In the genomic region with DNA sequence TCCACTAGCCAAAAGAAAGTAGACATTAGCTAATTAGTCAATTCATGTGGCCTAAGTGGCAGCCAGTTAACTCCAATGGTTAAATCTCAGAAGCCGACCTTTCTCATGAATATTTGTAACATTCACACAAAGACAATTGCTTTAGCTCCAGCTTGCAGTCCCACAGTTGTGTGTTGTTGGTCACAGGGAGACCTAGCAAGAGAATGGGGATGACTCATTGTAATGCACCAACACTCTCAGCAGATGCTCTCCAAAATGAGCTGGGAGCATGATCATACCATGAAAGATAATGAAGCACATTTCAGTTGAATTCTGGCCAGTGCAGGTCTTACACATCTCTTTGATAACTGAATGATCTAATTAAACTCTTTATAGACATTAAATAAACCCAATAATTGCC, we compare ENCODE assay signal across 20 cellular contexts.
DNase-seq lines count a peak whose midpoint lies in the region; ATAC-seq, FAIRE-seq and TF ChIP-seq lines count a peak whose summit lies in the region.
"Had no signal": no experiment of that assay in that cellular context is flagged by ENCODE, and none has a peak within 500 bp of the region (broad histone marks: within the 10 kb centered on the region; RNA-seq: fewer than 3 reads in every experiment).

No MANE protein-coding gene starts in this region.

- no peak overlapping the region for H3K27ac ChIP-seq in K562 (ENCODE audit: extremely low read depth, low read depth, low read length)
- no peak overlapping the region for H3K27ac ChIP-seq in mesenchymal stem cell (ENCODE audit: low read length, poor library complexity, severe bottlenecking)
- H3K27ac ChIP-seq: adrenal gland, epithelial cell of prostate had no signal

- ATAC-seq in K562, result peak; percentile 66
- no peak for ATAC-seq in activated CD4-positive, CD25-positive, alpha-beta regulatory T cell treated with anti-CD3 and anti-CD28 coated beads, Interleukin-2, amount 50 U/mL, for 24 hours
- ATAC-seq in activated CD8-positive, alpha-beta T cell treated with anti-CD3 and anti-CD28 coated beads, Interleukin-2, amount 10 ng/mL, durations not matched to agents 7 days and 5 days, result no peak
- ATAC-seq: activated T-cell treated with anti-CD3 and anti-CD28 coated beads, Interleukin-2, amount 50 U/mL, for 72 hours; left cardiac atrium; Right ventricle myocardium inferior had no signal

- TF ChIP-seq EP300 in K562 (IDR thresholded peaks at IDR 0.05; ENCODE audit: low read length), result no peak

- POLR2A ChIA-PET in K562 (lab: Yijun Ruan, JAX), result no interaction called here
- POLR2A ChIA-PET in activated CD8-positive, alpha-beta T cell treated with anti-CD3 and anti-CD28 coated beads, Interleukin-2, amount 10 ng/mL, durations not matched to agents 7 days and 5 days (lab: Charles Lee), result no interaction called here

- intact Hi-C loops in K562 (cut with micrococcal nuclease), result no loop called here

- no peak overlapping the region for H2BK12ac ChIP-seq in mesenchymal stem cell (ENCODE audit: low read length in 2 of 2)

- FAIRE-seq in K562 (lab: Jason Lieb, UNC), result peak; percentile 55
- FAIRE-seq: GM18507 had no signal

- no peak for TF ChIP-seq RAD21 in K562 (CRISPR knock-in tag; conservative IDR thresholded peaks at IDR 0.05 in 1 of 2, IDR thresholded peaks at IDR 0.05 in 1 of 2)

- H2BK15ac ChIP-seq in mesenchymal stem cell (ENCODE audit: low read depth, poor library complexity, severe bottlenecking), result no peak overlapping the region

- H3K9ac ChIP-seq in K562 (ENCODE audit: insufficient read depth in 1 of 2, low read depth in 2 of 2, low read length in 2 of 2), result no peak overlapping the region
- no peak overlapping the region for H3K9ac ChIP-seq in mesenchymal stem cell (ENCODE audit: low read length)

- H3K4me1 Mint-ChIP-seq in activated CD8-positive, alpha-beta T cell treated with anti-CD3 and anti-CD28 coated beads, Interleukin-2, amount 10 ng/mL, durations not matched to agents 7 days and 5 days (ENCODE audit: low read depth), result no peaks in the 10 kb centered on the region
- H3K4me1 Mint-ChIP-seq: activated CD4-positive, alpha-beta T cell treated with anti-CD3 and anti-CD28 coated beads, Interleukin-2, amount 10 ng/mL, durations not matched to agents 7 days and 5 days; CD4-positive, alpha-beta memory T cell had no signal

- no peak overlapping the region for H3K14ac ChIP-seq in mesenchymal stem cell (ENCODE audit: low read length in 2 of 2)

- H3K23ac ChIP-seq in mesenchymal stem cell (ENCODE audit: low read length in 2 of 2), result no peak overlapping the region

- H3K79me2 ChIP-seq in K562 (ENCODE audit: control insufficient read depth, insufficient read depth, low read length), result no peaks in the 10 kb centered on the region

- H4K91ac ChIP-seq in mesenchymal stem cell (ENCODE audit: low read length), result no peak overlapping the region

- H3K9me1 ChIP-seq in K562 (ENCODE audit: control insufficient read depth, insufficient read depth, low read length), result peaks cover under 1% of the 10 kb centered on the region

- no peak overlapping the region for H3K4me3 Mint-ChIP-seq in activated CD8-positive, alpha-beta T cell treated with anti-CD3 and anti-CD28 coated beads, Interleukin-2, amount 10 ng/mL, durations not matched to agents 7 days and 5 days
- H3K4me3 Mint-ChIP-seq: activated CD4-positive, alpha-beta T cell treated with anti-CD3 and anti-CD28 coated beads, Interleukin-2, amount 10 ng/mL, durations not matched to agents 7 days and 5 days; activated T-cell treated with anti-CD3 and anti-CD28 coated beads, Interleukin-2, amount 50 U/mL, for 72 hours; CD4-positive, alpha-beta memory T cell had no signal

- no peaks in the 10 kb centered on the region for H3K9me3 Mint-ChIP-seq in activated CD8-positive, alpha-beta T cell treated with anti-CD3 and anti-CD28 coated beads, Interleukin-2, amount 10 ng/mL, durations not matched to agents 7 days and 5 days (ENCODE audit: insufficient read depth)
- H3K9me3 Mint-ChIP-seq: activated CD4-positive, alpha-beta T cell treated with anti-CD3 and anti-CD28 coated beads, Interleukin-2, amount 10 ng/mL, durations not matched to agents 7 days and 5 days had no signal

- in situ Hi-C loops in K562 (cut with MboI), result no loop called here

- no peak overlapping the region for H2BK120ac ChIP-seq in mesenchymal stem cell (ENCODE audit: low read depth, low read length)

- no peak overlapping the region for H3K18ac ChIP-seq in mesenchymal stem cell (ENCODE audit: low read depth in 1 of 2, low read length in 2 of 2)

- H2AK5ac ChIP-seq in mesenchymal stem cell (ENCODE audit: low read length, severe bottlenecking), result no peak overlapping the region

- H3K4me3 ChIP-seq in K562 (no peak overlapping the region), mesenchymal stem cell (ENCODE audit: insufficient read depth in 1 of 2, low read depth in 1 of 2, low read length in 2 of 2) (no peak overlapping the region)
- H3K4me3 ChIP-seq: adrenal gland, MG63 had no signal

- no peaks in the 10 kb centered on the region for H4K20me1 ChIP-seq in K562 (replicated peaks; ENCODE audit: control insufficient read depth, insufficient read depth, low read length)

- H3K79me1 ChIP-seq in mesenchymal stem cell (replicated peaks; ENCODE audit: low read length, poor library complexity, severe bottlenecking), result no peaks in the 10 kb centered on the region

- 10% methylated on average over 1 of the region's 1 CpG for WGBS in K562 (ENCODE audit: insufficient coverage, low coverage, missing lambda C conversion rate)
- no CpG with 5 or more reads among the region's 1 CpG for WGBS in mesenchymal stem cell

- H3K36me3 ChIP-seq in K562 (ENCODE audit: control insufficient read depth, insufficient read depth, low read length), result no peaks in the 10 kb centered on the region
- no peaks in the 10 kb centered on the region for H3K36me3 ChIP-seq in mesenchymal stem cell (ENCODE audit: control insufficient read depth in 1 of 2, insufficient read depth in 2 of 2, low read depth in 1 of 2, low read length in 2 of 2)
- H3K36me3 ChIP-seq: adrenal gland, MG63 had no signal

- no TSS peak for BruUV-seq in K562 (replicated peaks; lab: Mats Ljungman, UMichigan)

- peak; percentile 25 for DNase-seq in GM04504 (ENCODE audit: low read depth)
- DNase-seq in NCI-H1694 (lab: John Stamatoyannopoulos, UW), result peak; percentile 24
- peak in 2 of 4 experiments; percentile 21 to 61 for DNase-seq in K562 (ENCODE audit: extremely low read depth in 1 of 4, low spot score in 3 of 4)
- DNase-seq in mesenchymal stem cell, result peak; percentile 61
- no peak for DNase-seq in activated CD8-positive, alpha-beta T cell treated with anti-CD3 and anti-CD28 coated beads, Interleukin-2, amount 10 ng/mL, durations not matched to agents 7 days and 5 days
- no peak for DNase-seq in Kasumi-1 (lab: John Stamatoyannopoulos, UW)
- DNase-seq: activated CD4-positive, alpha-beta T cell treated with anti-CD3 and anti-CD28 coated beads, Interleukin-2, amount 10 ng/mL, durations not matched to agents 7 days and 5 days; activated T-cell treated with anti-CD3 and anti-CD28 coated beads, Interleukin-2, amount 50 U/mL, for 72 hours; adrenal gland; CD4-positive, alpha-beta memory T cell; GDM1; left cardiac atrium; MG63; NCI-H2107; NCI-H82; posterior cingulate gyrus had no signal

- no peak for TF ChIP-seq POLR2A in K562 (conservative IDR thresholded peaks at IDR 0.05)

- no peak overlapping the region for H4K8ac ChIP-seq in mesenchymal stem cell (ENCODE audit: low read length)

- no peak overlapping the region for H2BK5ac ChIP-seq in mesenchymal stem cell (ENCODE audit: low read depth, low read length, poor library complexity, severe bottlenecking)

- H3K27ac Mint-ChIP-seq in activated CD8-positive, alpha-beta T cell treated with anti-CD3 and anti-CD28 coated beads, Interleukin-2, amount 10 ng/mL, durations not matched to agents 7 days and 5 days, result no peak overlapping the region
- H3K27ac Mint-ChIP-seq: activated CD4-positive, alpha-beta T cell treated with anti-CD3 and anti-CD28 coated beads, Interleukin-2, amount 10 ng/mL, durations not matched to agents 7 days and 5 days; activated T-cell treated with anti-CD3 and anti-CD28 coated beads, Interleukin-2, amount 50 U/mL, for 72 hours; CD4-positive, alpha-beta memory T cell had no signal

- H3K4me1 ChIP-seq in K562 (replicated peaks in 1 of 2; ENCODE audit: control insufficient read depth in 2 of 2, insufficient read depth in 2 of 2, low read length in 2 of 2) (peaks cover 0 to 27% of the 10 kb centered on the region in 2 experiments; a peak in 3 of 5 replicates), mesenchymal stem cell (ENCODE audit: control insufficient read depth, insufficient read depth, low read depth, low read length) (no peaks in the 10 kb centered on the region)
- H3K4me1 ChIP-seq: adrenal gland had no signal

- H3K27me3 ChIP-seq in K562 (ENCODE audit: control insufficient read depth in 2 of 2, insufficient read depth in 2 of 2, low read length in 2 of 2) (no peaks in the 10 kb centered on the region), mesenchymal stem cell (ENCODE audit: control insufficient read depth in 1 of 2, insufficient read depth in 1 of 2, low read length in 2 of 2) (no peaks in the 10 kb centered on the region)
- H3K27me3 ChIP-seq: adrenal gland, MG63 had no signal

- H3K4me2 ChIP-seq in K562 (ENCODE audit: insufficient read depth, low read length) (no peak overlapping the region), mesenchymal stem cell (ENCODE audit: low read length, poor library complexity, severe bottlenecking) (no peak overlapping the region)

- CTCF ChIA-PET in K562 (lab: Yijun Ruan, JAX; ENCODE audit: low intra/inter-chr PET ratio), result no interaction called here
- CTCF ChIA-PET in activated CD8-positive, alpha-beta T cell treated with anti-CD3 and anti-CD28 coated beads, Interleukin-2, amount 10 ng/mL, durations not matched to agents 7 days and 5 days (lab: Charles Lee), result no interaction called here

- H3K9me3 ChIP-seq in K562 (replicated peaks; ENCODE audit: control insufficient read depth, insufficient read depth, low read depth, low read length) (peaks cover 5% of the 10 kb centered on the region; the same call in 1 of the 2 replicates), mesenchymal stem cell (ENCODE audit: control insufficient read depth, low read length) (no peaks in the 10 kb centered on the region)
- H3K9me3 ChIP-seq: adrenal gland, MG63 had no signal

- H3K4ac ChIP-seq in mesenchymal stem cell (ENCODE audit: low read depth in 1 of 2, low read length in 2 of 2), result no peak overlapping the region

- no peaks in the 10 kb centered on the region for H3K27me3 Mint-ChIP-seq in activated CD8-positive, alpha-beta T cell treated with anti-CD3 and anti-CD28 coated beads, Interleukin-2, amount 10 ng/mL, durations not matched to agents 7 days and 5 days (ENCODE audit: low read depth)
- H3K27me3 Mint-ChIP-seq: activated CD4-positive, alpha-beta T cell treated with anti-CD3 and anti-CD28 coated beads, Interleukin-2, amount 10 ng/mL, durations not matched to agents 7 days and 5 days; CD4-positive, alpha-beta memory T cell had no signal

- H2AFZ ChIP-seq in K562 (ENCODE audit: low read depth, low read length) (no peak overlapping the region), mesenchymal stem cell (ENCODE audit: low read depth, low read length) (no peak overlapping the region)

- no peaks in the 10 kb centered on the region for H3K36me3 Mint-ChIP-seq in activated CD8-positive, alpha-beta T cell treated with anti-CD3 and anti-CD28 coated beads, Interleukin-2, amount 10 ng/mL, durations not matched to agents 7 days and 5 days (ENCODE audit: low read depth)
- H3K36me3 Mint-ChIP-seq: CD4-positive, alpha-beta memory T cell had no signal

- TF ChIP-seq CTCF in K562 (IDR thresholded peaks at IDR 0.05 in 2 of 3, conservative IDR thresholded peaks at IDR 0.05 in 1 of 3; ENCODE audit: insufficient read depth in 2 of 3, low read depth in 1 of 3, low read length in 3 of 3), result no peak

Comparison
In these comparisons a context has a peak if more than half of its experiments do, and no peak if none do; other contexts are left out.
1. DNase-seq: peak in GM04504 (single experiment), NCI-H1694 (single experiment) and mesenchymal stem cell (single experiment); none in activated CD8-positive, alpha-beta T cell treated with anti-CD3 and anti-CD28 coated beads, Interleukin-2, amount 10 ng/mL, durations not matched to agents 7 days and 5 days (single experiment) and Kasumi-1 (0 of 2).